In genomic region chr22:39446239-39446721, GRCh38 we compare ENCODE assay signal across 9 cellular contexts. TPM values are rescaled to one million over a fixed set of nuclear protein-coding genes. Genes with fewer than 3 reads are reported as not detected.
DNase-seq lines count a peak whose midpoint lies in the region; ATAC-seq and TF ChIP-seq lines count a peak whose summit lies in the region.
"Had no signal": no experiment of that assay in that cellular context is flagged by ENCODE, and none has a peak within 500 bp of the region (broad histone marks: within the 10 kb centered on the region; RNA-seq: fewer than 3 reads in every experiment).

No MANE protein-coding gene starts in this region.

- H3K27ac ChIP-seq in right atrium auricular region (no peak overlapping the region), transverse colon (peak overlapping the region in 2 of 4 donors; percentile 51 to 62)

- H3K4me3 ChIP-seq in right atrium auricular region (no peak overlapping the region), transverse colon (no peak overlapping the region)

- CTCF ChIA-PET in WTC11 (lab: Charles Lee), result interaction anchor here (0.5 to 2.9 kb wide), 13 partner anchors 9 to 317 kb away, joined by 3 to 21 read pairs (median 3); partner anchors contain the start of genes ATF4 and TAB1

- 56% methylated on average over 13 of the region's 13 CpGs; no CpG with 5 or more reads in 1 of the 2 donors for whole genome bisulfite sequencing in transverse colon (ENCODE audit: low coverage in 1 of 2), 2 donors

- H3K27me3 ChIP-seq in right atrium auricular region (no peaks in the 10 kb centered on the region), transverse colon (no peaks in the 10 kb centered on the region)

- H3K4me1 ChIP-seq in right atrium auricular region (no peaks in the 10 kb centered on the region), transverse colon (peaks cover 0 to 3% (median 0%) of the 10 kb centered on the region in 4 donors)

- H3K27me3 Mint-ChIP-seq in WTC11 (ENCODE audit: low read depth), result peaks cover 3% of the 10 kb centered on the region

- H3K27ac Mint-ChIP-seq in WTC11, result no peak overlapping the region; the same call in 1 of the 2 replicates

- no peaks in the 10 kb centered on the region for H3K9me3 Mint-ChIP-seq in WTC11

- ATAC-seq in left cardiac atrium (peak; percentile 21 to 39), HG02852 (IDR thresholded peaks at IDR 0.05; ENCODE audit: unreplicated experiment) (peak; percentile 34), WTC11 (peak; percentile 86)

- H3K4me1 Mint-ChIP-seq in WTC11, result peaks cover 24% of the 10 kb centered on the region

- DNase-seq in left cardiac atrium (no peak), right atrium auricular region (ENCODE audit: low spot score) (no peak), WTC11 (ENCODE audit: low spot score) (peak; percentile 64), transverse colon (peak; percentile 51), NCI-H69 (lab: John Stamatoyannopoulos, UW) (no peak), DMS114 treated with DMSO at 0.1 percent for 48 hours (lab: John Stamatoyannopoulos, UW; ENCODE audit: unreplicated experiment) (no peak), CD1c-positive myeloid dendritic cell (ENCODE audit: extremely low spot score) (no peak)

- no peaks in the 10 kb centered on the region for H3K36me3 Mint-ChIP-seq in WTC11

- no peak for TF ChIP-seq EP300 in transverse colon (IDR thresholded peaks at IDR 0.05; ENCODE audit: low read depth)

- TF ChIP-seq CTCF in right atrium auricular region (IDR thresholded peaks at IDR 0.05), result no peak
- TF ChIP-seq CTCF in WTC11 (IDR thresholded peaks at IDR 0.05), result no peak
- no peak for TF ChIP-seq CTCF in transverse colon (IDR thresholded peaks at IDR 0.05)

- no peak overlapping the region for H3K4me3 Mint-ChIP-seq in WTC11

- no peaks in the 10 kb centered on the region for H3K9me3 ChIP-seq in right atrium auricular region
- no peaks in the 10 kb centered on the region for H3K9me3 ChIP-seq in transverse colon

- H3K36me3 ChIP-seq in right atrium auricular region (no peaks in the 10 kb centered on the region), transverse colon (no peaks in the 10 kb centered on the region)

- in situ Hi-C loops in transverse colon (cut with MboI; ENCODE audit: low pct_ligation_motif_present in 1 of 4, low pct_unique_long_range_greater_than_20kb in 1 of 4, low sequenced_read_pairs in 3 of 4), result no loop called here

- POLR2A ChIA-PET in WTC11 (lab: Charles Lee), result interaction anchor here (0.6 to 1.0 kb wide), 2 partner anchors 41 to 135 kb away, joined by 3 read pairs; no protein-coding TSS in a partner anchor

- TF ChIP-seq POLR2A in transverse colon (IDR thresholded peaks at IDR 0.05), result no peak

- intact Hi-C loops in left cardiac atrium (cut with DNase I) (no loop called here), transverse colon (cut with DNase I; ENCODE audit: low total_unique reads) (no loop called here)

TF ChIP-seq in WTC11, 78 proteins besides CTCF, POLR2A, EP300 and RAD21:
- TF ChIP-seq FOXP1 (CRISPR knock-in tag; IDR thresholded peaks at IDR 0.05; ENCODE audit: borderline replicate concordance), result 0 out of 2 replicates have a peak, but pooled peaks have one; percentile 7
- TF ChIP-seq JAZF1 (CRISPR knock-in tag; IDR thresholded peaks at IDR 0.05), result no peak

RNA-seq across cellular contexts. Expression of gene MGAT3, which starts 10.5 kb away (rescaled TPM):
- total RNA-seq in left cardiac atrium (10 to 100 TPM; 11.6 to 13.7 TPM), right atrium auricular region (10 to 100 TPM in 1 of 2 donors, 1 to 10 TPM in 1; 2.9 to 11.3 TPM), WTC11 (2021) (10.3 to 11.4 TPM (median 11.4 TPM) in 3 replicates), transverse colon (10 to 100 TPM in 1 of 4 donors, 1 to 10 TPM in 3; 1.2 to 10.1 (median 5.2) TPM)
- total RNA-seq: pulmonary artery endothelial cell had no signal

RNA-seq across cellular contexts. Expression of gene TAB1, which starts 46.7 kb away (rescaled TPM):
- 10 to 100 TPM; 14.1 to 16.8 TPM for total RNA-seq in left cardiac atrium
- 10 to 100 TPM; 13.0 to 13.7 TPM for total RNA-seq in right atrium auricular region
- 36.8 to 38.3 TPM (median 38.0 TPM) in 3 replicates for total RNA-seq in WTC11 (2021)
- total RNA-seq in transverse colon, result 10 to 100 TPM; 14.3 to 56.5 (median 24.7) TPM

RNA-seq across cellular contexts. Expression of gene MIEF1, which starts 55.8 kb away (rescaled TPM):
- 10 to 100 TPM; 18.1 to 29.0 TPM for total RNA-seq in left cardiac atrium
- 10 to 100 TPM; 14.4 to 22.1 TPM for total RNA-seq in right atrium auricular region
- 31.5 to 38.7 TPM (median 31.9 TPM) in 3 replicates for total RNA-seq in WTC11 (2021)
- total RNA-seq in transverse colon, result 10 to 100 TPM; 11.5 to 31.0 (median 25.6) TPM

Comparison
In these comparisons a context has a peak if more than half of its experiments do, and no peak if none do; other contexts are left out.
1. ATAC-seq: peak in every context shown above with its lines; median percentile 86 in WTC11; 34 in HG02852; 30 in left cardiac atrium.
2. DNase-seq: peak in WTC11 (single experiment) and transverse colon (single experiment); none in left cardiac atrium (single experiment), right atrium auricular region (single experiment), NCI-H69 (single experiment), DMS114 treated with DMSO at 0.1 percent for 48 hours (single experiment) and CD1c-positive myeloid dendritic cell (single experiment).